Comparison of ENCODE assay signal across 20 cellular contexts in the genomic region with DNA sequence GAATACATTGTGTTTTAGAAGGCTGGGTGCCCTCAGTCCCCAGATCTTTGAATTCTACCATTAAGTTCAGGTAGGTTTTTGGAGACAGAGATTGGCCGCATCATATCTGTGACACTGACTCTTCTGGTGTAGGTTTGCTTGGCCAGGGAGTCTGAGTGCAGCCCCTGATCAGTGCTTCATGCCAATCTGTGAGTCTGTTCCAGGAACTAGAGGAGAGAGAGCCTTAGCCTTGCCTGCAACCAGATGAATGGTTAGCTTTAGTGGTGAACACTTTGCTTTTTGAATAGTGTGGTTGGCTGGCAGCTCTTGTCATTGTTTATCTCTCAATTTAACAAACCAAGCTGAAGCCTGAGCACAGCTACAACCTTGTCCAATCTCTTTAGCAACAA.
DNase-seq lines count a peak whose midpoint lies in the region; ATAC-seq, FAIRE-seq and TF ChIP-seq lines count a peak whose summit lies in the region.
"Had no signal": no experiment of that assay in that cellular context is flagged by ENCODE, and none has a peak within 500 bp of the region (broad histone marks: within the 10 kb centered on the region; RNA-seq: fewer than 3 reads in every experiment).

No MANE protein-coding gene starts in this region.

- H4K91ac ChIP-seq in H1 (replicated peaks; ENCODE audit: insufficient read length, low read length): no peak overlapping the region

- no peak overlapping the region for H2BK15ac ChIP-seq in H1 (ENCODE audit: low read length)

- TF ChIP-seq CTCF in H1 (IDR thresholded peaks at IDR 0.05; ENCODE audit: control extremely low read depth in 1 of 3, insufficient read depth in 1 of 3, low read depth in 1 of 3, low read length in 3 of 3) (no peak), vagina (IDR thresholded peaks at IDR 0.05) (no peak), kidney (IDR thresholded peaks at IDR 0.05; ENCODE audit: borderline replicate concordance, extremely low read depth, insufficient read depth) (no peak)

- no peaks in the 10 kb centered on the region for H3K9me3 Mint-ChIP-seq in activated CD8-positive, alpha-beta memory T cell treated with anti-CD3 and anti-CD28 coated beads, Interleukin-2, amount 10 ng/mL, durations not matched to agents 7 days and 5 days (ENCODE audit: low read depth)

- CTCF ChIA-PET in activated CD8-positive, alpha-beta memory T cell treated with anti-CD3 and anti-CD28 coated beads, Interleukin-2, amount 10 ng/mL, durations not matched to agents 7 days and 5 days (lab: Charles Lee): interaction anchor here (0.6 to 7.3 kb wide), 6 partner anchors 10 to 400 kb away, joined by 3 to 49 read pairs (median 3); partner anchors contain the start of gene PLXDC1
- CTCF ChIA-PET in H1 (lab: Charles Lee; ENCODE audit: partially characterized antibody): interaction anchor here (1.0 to 6.3 kb wide), 8 partner anchors 14 to 140 kb away, joined by 3 to 49 read pairs (median 6); partner anchors contain the start of gene PLXDC1

- no peak overlapping the region for H4K5ac ChIP-seq in H1 (ENCODE audit: insufficient read length, low read depth, low read length)

- H2BK120ac ChIP-seq in H1 (replicated peaks; ENCODE audit: low read depth, low read length): no peak overlapping the region

- H3K18ac ChIP-seq in H1 (ENCODE audit: extremely low read depth, low read length): no peak overlapping the region

- no peak overlapping the region for H3K4ac ChIP-seq in H1 (replicated peaks; ENCODE audit: insufficient read length, low read depth, low read length)

- no peak overlapping the region for H3K14ac ChIP-seq in H1 (ENCODE audit: insufficient read length)

- no peak for TF ChIP-seq EP300 in H1 (IDR thresholded peaks at IDR 0.05; ENCODE audit: borderline replicate concordance in 1 of 2, low read depth in 2 of 2, low read length in 2 of 2)

- H3K9me3 ChIP-seq in HUES48 (ENCODE audit: control insufficient read depth, insufficient read depth, low read length) (no peaks in the 10 kb centered on the region), H1 (ENCODE audit: insufficient read depth in 2 of 2, low read depth in 1 of 2, low read length in 1 of 2) (no peaks in the 10 kb centered on the region), vagina (no peaks in the 10 kb centered on the region), kidney (ENCODE audit: control insufficient read depth in 1 of 2, low read length in 2 of 2) (no peaks in the 10 kb centered on the region)
- H3K9me3 ChIP-seq: Peyer's patch, SK-N-SH had no signal

- H3K27me3 ChIP-seq in HUES48 (ENCODE audit: control insufficient read depth, insufficient read depth, low read length) (no peaks in the 10 kb centered on the region), H1 (replicated peaks in 1 of 4; ENCODE audit: control insufficient read depth in 3 of 4, extremely low read depth in 1 of 4, insufficient read depth in 3 of 4, low read length in 3 of 4) (no peaks in the 10 kb centered on the region), vagina (no peaks in the 10 kb centered on the region)
- H3K27me3 ChIP-seq: Peyer's patch had no signal

- H2BK12ac ChIP-seq in H1 (ENCODE audit: low read depth, low read length): peak overlapping the region; percentile 52; the same call in 1 of the 2 replicates

- POLR2A ChIA-PET in H1 (lab: Charles Lee; ENCODE audit: partially characterized antibody): interaction anchor here (1.5 to 2.9 kb wide), 3 partner anchors 9 to 18 kb away, joined by 4 to 8 read pairs (median 6); no protein-coding TSS in a partner anchor

- H2BK20ac ChIP-seq in H1 (ENCODE audit: low read length): no peak overlapping the region

- no peak overlapping the region for H3K4me3 Mint-ChIP-seq in activated CD8-positive, alpha-beta memory T cell treated with anti-CD3 and anti-CD28 coated beads, Interleukin-2, amount 10 ng/mL, durations not matched to agents 7 days and 5 days

- peaks cover 17% of the 10 kb centered on the region for H3K4me1 ChIP-seq in HUES48 (ENCODE audit: control insufficient read depth, insufficient read depth, low read length)
- peaks cover 3 to 13% (median 9%) of the 10 kb centered on the region in 4 experiments; a peak in 6 of 7 replicates for H3K4me1 ChIP-seq in H1 (replicated peaks in 1 of 4; ENCODE audit: control insufficient read depth in 3 of 4, insufficient read depth in 4 of 4, low read length in 3 of 4)
- H3K4me1 ChIP-seq in vagina: peaks cover 34% of the 10 kb centered on the region
- no peaks in the 10 kb centered on the region for H3K4me1 ChIP-seq in kidney (ENCODE audit: control insufficient read depth in 1 of 2, insufficient read depth in 1 of 2, low read depth in 1 of 2, low read length in 2 of 2)
- H3K4me1 ChIP-seq: Peyer's patch had no signal

- TF ChIP-seq RAD21 in H1 (IDR thresholded peaks at IDR 0.05 in 1 of 2, conservative IDR thresholded peaks at IDR 0.05 in 1 of 2; ENCODE audit: low read depth in 2 of 2, low read length in 2 of 2): no peak

- H3K23me2 ChIP-seq in H1 (ENCODE audit: low read depth, low read length): no peaks in the 10 kb centered on the region

- H3K56ac ChIP-seq in H1 (replicated peaks; ENCODE audit: insufficient read length, low read depth, low read length): no peak overlapping the region

- DNase-seq in activated CD8-positive, alpha-beta memory T cell treated with anti-CD3 and anti-CD28 coated beads, Interleukin-2, amount 10 ng/mL, durations not matched to agents 7 days and 5 days: no peak
- DNase-seq in activated CD8-positive, alpha-beta memory T cell treated with anti-CD3 and anti-CD28 coated beads for 24 hours: no peak
- DNase-seq in H1 (ENCODE audit: low read depth in 1 of 2, low spot score in 2 of 2): no peak
- no peak for DNase-seq in vagina (ENCODE audit: extremely low spot score in 2 of 2)
- no peak for DNase-seq in kidney
- DNase-seq: COR-L47, Kasumi-1, NCI-H1417, NCI-H1930, NCI-H2171, NCI-H446 treated with DMSO at 0.1 percent for 48 hours, NCI-H748 treated with DMSO at 0.1 percent for 48 hours, Peyer's patch, Right ventricle myocardium superior, SK-N-SH had no signal

- no peaks in the 10 kb centered on the region for H3K79me2 ChIP-seq in H1 (ENCODE audit: control insufficient read depth in 1 of 2, insufficient read depth in 2 of 2, low read length in 2 of 2)

- peak overlapping the region; percentile 16 to 34; a peak in 2 of 4 replicates for H3K4me2 ChIP-seq in H1 (ENCODE audit: insufficient read depth in 1 of 2, low read depth in 2 of 2, low read length in 2 of 2)
- H3K4me2 ChIP-seq: SK-N-SH had no signal

- H4K20me1 ChIP-seq in H1 (replicated peaks in 1 of 2; ENCODE audit: control insufficient read depth in 1 of 2, insufficient read depth in 2 of 2, low read length in 2 of 2): peaks cover 0 to 2% of the 10 kb centered on the region in 2 experiments

- 75% methylated on average over 1 of the region's 1 CpG; no CpG with 5 or more reads in 1 of the 2 experiments for WGBS in H1 (ENCODE audit: extremely low coverage in 1 of 2, insufficient coverage in 1 of 2, insufficient read length in 1 of 2, insufficient replicate concordance in 2 of 2, low coverage in 1 of 2, low lambda C conversion rate in 2 of 2, missing lambda C conversion rate in 1 of 2), 2 experiments

- FAIRE-seq in H1 (lab: Jason Lieb, UNC) (peak; percentile 32), kidney (lab: Jason Lieb, UNC) (no peak)
- FAIRE-seq: A204.1 had no signal

- H3K4me3 ChIP-seq in HUES48 (ENCODE audit: low read depth, low read length) (no peak overlapping the region), H1 (ENCODE audit: extremely low read depth in 1 of 4, insufficient read depth in 2 of 4, low read depth in 3 of 4, low read length in 4 of 4) (peak overlapping the region in 1 of 4 experiments; percentile 18; a peak in 1 of 8 replicates), vagina (no peak overlapping the region), kidney (ENCODE audit: low read length in 2 of 2) (no peak overlapping the region)
- H3K4me3 ChIP-seq: Peyer's patch had no signal

- no peaks in the 10 kb centered on the region for H3K36me3 ChIP-seq in HUES48 (ENCODE audit: control insufficient read depth, insufficient read depth, low read length)
- H3K36me3 ChIP-seq in H1 (ENCODE audit: control insufficient read depth in 2 of 4, insufficient read depth in 4 of 4, low read length in 3 of 4): no peaks in the 10 kb centered on the region
- no peaks in the 10 kb centered on the region for H3K36me3 ChIP-seq in vagina
- H3K36me3 ChIP-seq in kidney (ENCODE audit: control insufficient read depth in 1 of 2, insufficient read depth in 2 of 2, low read length in 2 of 2): no peaks in the 10 kb centered on the region
- H3K36me3 ChIP-seq: Peyer's patch had no signal

- H3K23ac ChIP-seq in H1 (ENCODE audit: insufficient read length): no peak overlapping the region

- H2AK5ac ChIP-seq in H1 (ENCODE audit: low read depth, low read length): no peak overlapping the region

- no peak overlapping the region for H3K9ac ChIP-seq in HUES48 (ENCODE audit: low read depth, low read length)
- no peak overlapping the region for H3K9ac ChIP-seq in H1 (replicated peaks in 1 of 4; ENCODE audit: extremely low read depth in 1 of 4, low read depth in 3 of 4, low read length in 3 of 4)
- no peak overlapping the region for H3K9ac ChIP-seq in kidney (ENCODE audit: low read length in 2 of 2)
- H3K9ac ChIP-seq: SK-N-SH had no signal

- peak overlapping the region; percentile 58 for H3K27ac Mint-ChIP-seq in activated CD8-positive, alpha-beta memory T cell treated with anti-CD3 and anti-CD28 coated beads, Interleukin-2, amount 10 ng/mL, durations not matched to agents 7 days and 5 days

- H3K4me1 Mint-ChIP-seq in activated CD8-positive, alpha-beta memory T cell treated with anti-CD3 and anti-CD28 coated beads, Interleukin-2, amount 10 ng/mL, durations not matched to agents 7 days and 5 days: peaks cover 20% of the 10 kb centered on the region

- peak; percentile 77 for ATAC-seq in activated CD8-positive, alpha-beta memory T cell treated with anti-CD3 and anti-CD28 coated beads, Interleukin-2, amount 10 ng/mL, durations not matched to agents 7 days and 5 days
- ATAC-seq in HG03095 (IDR thresholded peaks at IDR 0.05; ENCODE audit: unreplicated experiment) (no peak), GM21526 (IDR thresholded peaks at IDR 0.05; ENCODE audit: low FRiP score, unreplicated experiment) (no peak)

- no peak overlapping the region for H4K8ac ChIP-seq in H1 (ENCODE audit: extremely low read depth, insufficient read depth, low read length)

- H2AFZ ChIP-seq in H1 (ENCODE audit: low read length): no peak overlapping the region

- H2BK5ac ChIP-seq in H1 (ENCODE audit: low read depth, low read length): no peak overlapping the region

- TF ChIP-seq POLR2A in H1 (IDR thresholded peaks at IDR 0.05; ENCODE audit: control extremely low read depth in 1 of 2, low read depth in 2 of 2, low read length in 2 of 2) (no peak), vagina (IDR thresholded peaks at IDR 0.05) (no peak)

- intact Hi-C loops in vagina (cut with DNase I) (no loop called here), kidney (cut with DNase I) (no loop called here)

- peak overlapping the region; percentile 12 for H3K27ac ChIP-seq in HUES48 (ENCODE audit: low read depth, low read length)
- H3K27ac ChIP-seq in H1 (ENCODE audit: low read depth, low read length): no peak overlapping the region
- peak overlapping the region; percentile 2 for H3K27ac ChIP-seq in vagina
- no peak overlapping the region for H3K27ac ChIP-seq in kidney (ENCODE audit: low read depth in 2 of 2, low read length in 2 of 2)
- H3K27ac ChIP-seq: C4-2B, Peyer's patch had no signal

- H3K36me3 Mint-ChIP-seq in activated CD8-positive, alpha-beta memory T cell treated with anti-CD3 and anti-CD28 coated beads, Interleukin-2, amount 10 ng/mL, durations not matched to agents 7 days and 5 days: no peaks in the 10 kb centered on the region

- no peaks in the 10 kb centered on the region for H3K27me3 Mint-ChIP-seq in activated CD8-positive, alpha-beta memory T cell treated with anti-CD3 and anti-CD28 coated beads, Interleukin-2, amount 10 ng/mL, durations not matched to agents 7 days and 5 days

- no peaks in the 10 kb centered on the region for H3K79me1 ChIP-seq in H1 (ENCODE audit: low read depth, low read length)

Comparison
In these comparisons a context has a peak if more than half of its experiments do, and no peak if none do; other contexts are left out.
1. H3K27ac ChIP-seq: peak in HUES48 (single experiment) and vagina (single experiment); none in H1 (single experiment) and kidney (0 of 2).